ENCODE assay signal across 16 cellular contexts in genomic region chr17:8900207-8900606, GRCh38. TPM values are rescaled to one million over a fixed set of nuclear protein-coding genes. Genes with fewer than 3 reads are reported as not detected.
DNase-seq lines count a peak whose midpoint lies in the region; ATAC-seq lines count a peak whose summit lies in the region.
"Had no signal": no experiment of that assay in that cellular context is flagged by ENCODE, and none has a peak within 500 bp of the region (broad histone marks: within the 10 kb centered on the region; RNA-seq: fewer than 3 reads in every experiment).

No MANE protein-coding gene starts in this region.

- no peak for ATAC-seq in activated naive CD8-positive, alpha-beta T cell treated with anti-CD3 and anti-CD28 coated beads, Interleukin-2, amount 10 ng/mL, durations not matched to agents 7 days and 5 days (ENCODE audit: low read depth)
- ATAC-seq in stimulated activated effector memory CD8-positive, alpha-beta T cell treated with anti-CD3 and anti-CD28 coated beads, Interleukin-12 subunit alpha, Interleukin-12 subunit beta, amount 100 ng/mL, for 72 hours: no peak
- ATAC-seq in HG03378 (IDR thresholded peaks at IDR 0.05; ENCODE audit: unreplicated experiment): no peak
- ATAC-seq: Panc1 had no signal

- no peaks in the 10 kb centered on the region for H3K27me3 Mint-ChIP-seq in activated T-cell treated with anti-CD3 and anti-CD28 coated beads, Interleukin-2, amount 50 U/mL, for 24 hours
- no peaks in the 10 kb centered on the region for H3K27me3 Mint-ChIP-seq in activated naive CD8-positive, alpha-beta T cell treated with anti-CD3 and anti-CD28 coated beads, Interleukin-2, amount 10 ng/mL, durations not matched to agents 7 days and 5 days

- H3K27ac Mint-ChIP-seq in activated T-cell treated with anti-CD3 and anti-CD28 coated beads, Interleukin-2, amount 50 U/mL, for 24 hours: peak overlapping the region; percentile 74
- H3K27ac Mint-ChIP-seq in activated naive CD8-positive, alpha-beta T cell treated with anti-CD3 and anti-CD28 coated beads, Interleukin-2, amount 10 ng/mL, durations not matched to agents 7 days and 5 days: peak overlapping the region; percentile 82
- H3K27ac Mint-ChIP-seq in stimulated activated effector memory CD8-positive, alpha-beta T cell treated with anti-CD3 and anti-CD28 coated beads, Interleukin-12 subunit alpha, Interleukin-12 subunit beta, amount 100 ng/mL, for 72 hours: peak overlapping the region; percentile 87
- H3K27ac Mint-ChIP-seq: mesothelial cell of epicardium had no signal

- peaks cover 80% of the 10 kb centered on the region for H3K36me3 Mint-ChIP-seq in activated T-cell treated with anti-CD3 and anti-CD28 coated beads, Interleukin-2, amount 50 U/mL, for 24 hours (ENCODE audit: low read depth)
- H3K36me3 Mint-ChIP-seq in activated naive CD8-positive, alpha-beta T cell treated with anti-CD3 and anti-CD28 coated beads, Interleukin-2, amount 10 ng/mL, durations not matched to agents 7 days and 5 days: peaks cover 66% of the 10 kb centered on the region
- peaks cover 100% of the 10 kb centered on the region for H3K36me3 Mint-ChIP-seq in stimulated activated effector memory CD8-positive, alpha-beta T cell treated with anti-CD3 and anti-CD28 coated beads, Interleukin-12 subunit alpha, Interleukin-12 subunit beta, amount 100 ng/mL, for 72 hours
- H3K36me3 Mint-ChIP-seq: mesothelial cell of epicardium had no signal

- no peak for DNase-seq in activated T-cell treated with anti-CD3 and anti-CD28 coated beads, Interleukin-2, amount 50 U/mL, for 24 hours
- no peak for DNase-seq in activated T-cell treated with anti-CD3 and anti-CD28 coated beads, Interleukin-2, amount 50 U/mL, for 48 hours
- no peak for DNase-seq in activated naive CD8-positive, alpha-beta T cell treated with anti-CD3 and anti-CD28 coated beads, Interleukin-2, amount 10 ng/mL, durations not matched to agents 7 days and 5 days
- DNase-seq in stimulated activated effector memory CD8-positive, alpha-beta T cell treated with anti-CD3 and anti-CD28 coated beads, Interleukin-12 subunit alpha, Interleukin-12 subunit beta, amount 100 ng/mL, for 72 hours (ENCODE audit: low spot score in 2 of 2): no peak
- DNase-seq in NCI-H1092 treated with DMSO at 0.1 percent for 48 hours (lab: John Stamatoyannopoulos, UW): no peak
- DNase-seq in NOMO-1 (lab: John Stamatoyannopoulos, UW; ENCODE audit: unreplicated experiment in 2 of 2): no peak
- DNase-seq: kidney glomerular epithelial cell, NCI-H2107, NCI-H69, occipital lobe, SW 1271, upper lobe of left lung had no signal

- POLR2A ChIA-PET in activated naive CD8-positive, alpha-beta T cell treated with anti-CD3 and anti-CD28 coated beads, Interleukin-2, amount 10 ng/mL, durations not matched to agents 7 days and 5 days (lab: Charles Lee): interaction anchor here (0.7 to 3.9 kb wide), 5 partner anchors 11 to 64 kb away, joined by 3 to 54 read pairs (median 3); partner anchors contain the start of gene PIK3R5

- peaks cover 61% of the 10 kb centered on the region for H3K36me3 ChIP-seq in KOPT-K1 (ENCODE audit: insufficient read depth, low read length)

- no peaks in the 10 kb centered on the region for H3K9me3 ChIP-seq in KOPT-K1 (ENCODE audit: insufficient read depth, low read length, poor library complexity, severe bottlenecking)
- H3K9me3 ChIP-seq: upper lobe of left lung had no signal

- peak overlapping the region; percentile 86 for H3K27ac ChIP-seq in KOPT-K1 (ENCODE audit: low read depth, low read length, poor library complexity, severe bottlenecking)
- H3K27ac ChIP-seq: upper lobe of left lung had no signal

- H3K4me1 Mint-ChIP-seq in activated T-cell treated with anti-CD3 and anti-CD28 coated beads, Interleukin-2, amount 50 U/mL, for 24 hours (ENCODE audit: low read depth): peaks cover 72% of the 10 kb centered on the region
- H3K4me1 Mint-ChIP-seq in activated naive CD8-positive, alpha-beta T cell treated with anti-CD3 and anti-CD28 coated beads, Interleukin-2, amount 10 ng/mL, durations not matched to agents 7 days and 5 days: peaks cover 63% of the 10 kb centered on the region
- peaks cover 75% of the 10 kb centered on the region for H3K4me1 Mint-ChIP-seq in stimulated activated effector memory CD8-positive, alpha-beta T cell treated with anti-CD3 and anti-CD28 coated beads, Interleukin-12 subunit alpha, Interleukin-12 subunit beta, amount 100 ng/mL, for 72 hours
- H3K4me1 Mint-ChIP-seq: mesothelial cell of epicardium had no signal

- H3K9me3 Mint-ChIP-seq in activated T-cell treated with anti-CD3 and anti-CD28 coated beads, Interleukin-2, amount 50 U/mL, for 24 hours: no peaks in the 10 kb centered on the region
- no peaks in the 10 kb centered on the region for H3K9me3 Mint-ChIP-seq in activated naive CD8-positive, alpha-beta T cell treated with anti-CD3 and anti-CD28 coated beads, Interleukin-2, amount 10 ng/mL, durations not matched to agents 7 days and 5 days
- no peaks in the 10 kb centered on the region for H3K9me3 Mint-ChIP-seq in stimulated activated effector memory CD8-positive, alpha-beta T cell treated with anti-CD3 and anti-CD28 coated beads, Interleukin-12 subunit alpha, Interleukin-12 subunit beta, amount 100 ng/mL, for 72 hours
- H3K9me3 Mint-ChIP-seq: mesothelial cell of epicardium had no signal

- H3K4me3 Mint-ChIP-seq in activated T-cell treated with anti-CD3 and anti-CD28 coated beads, Interleukin-2, amount 50 U/mL, for 24 hours: peak overlapping the region; percentile 19
- H3K4me3 Mint-ChIP-seq in activated naive CD8-positive, alpha-beta T cell treated with anti-CD3 and anti-CD28 coated beads, Interleukin-2, amount 10 ng/mL, durations not matched to agents 7 days and 5 days: peak overlapping the region; percentile 60
- H3K4me3 Mint-ChIP-seq in stimulated activated effector memory CD8-positive, alpha-beta T cell treated with anti-CD3 and anti-CD28 coated beads, Interleukin-12 subunit alpha, Interleukin-12 subunit beta, amount 100 ng/mL, for 72 hours: no peak overlapping the region
- H3K4me3 Mint-ChIP-seq: mesothelial cell of epicardium had no signal

RNA-seq across cellular contexts. Expression of gene PIK3R6, which starts 32.7 kb away (rescaled TPM):
- total RNA-seq in activated naive CD8-positive, alpha-beta T cell treated with anti-CD3 and anti-CD28 coated beads, Interleukin-2, amount 10 ng/mL, durations not matched to agents 7 days and 5 days: 10 to 100 TPM; 15.8 to 18.5 TPM
- total RNA-seq: mesothelial cell of epicardium had no signal
